In the genomic region with DNA sequence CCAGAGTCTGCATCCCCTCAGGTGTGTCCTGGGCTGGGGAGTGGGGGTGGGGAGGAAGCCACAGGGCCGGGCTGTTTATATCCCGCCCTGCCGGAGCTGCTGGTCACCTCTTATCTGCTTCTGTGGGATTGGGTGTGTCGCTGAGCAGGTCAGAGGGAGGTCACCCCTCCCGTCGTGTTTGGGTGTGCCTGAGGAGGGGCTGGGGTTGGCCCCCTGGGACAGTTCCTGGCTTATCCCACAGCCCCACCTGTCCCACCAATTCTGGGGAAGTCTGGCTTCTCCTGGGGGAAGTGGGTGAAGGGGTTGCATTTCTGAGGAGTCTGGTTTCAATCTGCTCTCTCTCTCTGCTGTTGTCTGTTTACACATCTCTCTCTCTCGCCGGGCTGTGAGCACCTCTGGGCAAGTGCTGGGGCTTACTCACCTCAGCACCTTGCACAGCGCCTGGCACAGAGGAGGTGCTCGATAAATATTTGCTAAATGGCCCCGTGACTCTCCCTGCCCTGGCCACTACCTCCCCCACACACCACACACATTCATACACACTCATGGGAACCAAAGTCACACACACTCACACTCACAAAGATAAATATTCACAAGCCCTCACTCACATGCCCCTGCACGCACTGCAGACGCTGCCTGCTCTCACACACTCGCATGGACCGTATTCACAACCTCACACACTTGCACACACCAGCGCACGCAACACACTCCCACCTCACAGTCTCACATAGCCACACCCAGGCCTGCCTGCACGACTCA, we compare ENCODE assay signal across 10 cellular contexts. TPM values are rescaled to one million over a fixed set of nuclear protein-coding genes. Genes with fewer than 3 reads are reported as not detected.
A peak's percentile ranks its signal among the peaks of the same experiment; 100 is the strongest.
DNase-seq lines count a peak whose midpoint lies in the region; ATAC-seq, FAIRE-seq and TF ChIP-seq lines count a peak whose summit lies in the region.
"Had no signal": no experiment of that assay in that cellular context is flagged by ENCODE, and none has a peak within 500 bp of the region (broad histone marks: within the 10 kb centered on the region; RNA-seq: fewer than 3 reads in every experiment).

No MANE protein-coding gene starts in this region.

- FAIRE-seq in GM12891 (lab: Jason Lieb, UNC): no peak

- WGBS in right lobe of liver (ENCODE audit: insufficient coverage, low coverage, low lambda C conversion rate, missing lambda C conversion rate): 39% methylated on average over 11 of the region's 18 CpGs
- WGBS in adrenal gland, 4 donors: 67 to 81% (median 73%) methylated on average over 15 to 18 of the region's 18 CpGs

- no peak overlapping the region for H3K9ac ChIP-seq in BLaER1

- H3K27me3 ChIP-seq in BLaER1 (no peaks in the 10 kb centered on the region), WERI-Rb-1 (ENCODE audit: insufficient read depth, low read depth, severe bottlenecking) (no peaks in the 10 kb centered on the region), right lobe of liver (no peaks in the 10 kb centered on the region), adrenal gland (no peaks in the 10 kb centered on the region)

- intact Hi-C loops in right lobe of liver (cut with DNase I) (loop anchor here in 1 of 2 donors (5.0 kb wide), 1 partner anchor 89 kb away; no protein-coding TSS in a partner anchor), adrenal gland (cut with DNase I) (no loop called here)

- peak; percentile 85 for DNase-seq in NCI-H146 (lab: John Stamatoyannopoulos, UW)
- DNase-seq in WERI-Rb-1: peak; percentile 83
- peak; percentile 86 to 94 (median 93) for DNase-seq in right lobe of liver
- DNase-seq in SKM-1 treated with dmso at 0.1 percent for 144 hours (lab: John Stamatoyannopoulos, UW; ENCODE audit: unreplicated experiment): no peak
- DNase-seq in adrenal gland: no peak
- DNase-seq in GM12891 (ENCODE audit: insufficient read length, low spot score): no peak
- DNase-seq: CD4-positive, alpha-beta memory T cell; stimulated activated naive CD4-positive, alpha-beta T cell had no signal

- H3K4me3 ChIP-seq in BLaER1: no peak overlapping the region
- H3K4me3 ChIP-seq in WERI-Rb-1 (ENCODE audit: low read depth, low read length): no peak overlapping the region
- peak overlapping the region in 2 of 3 donors; percentile 34 to 35 for H3K4me3 ChIP-seq in right lobe of liver
- H3K4me3 ChIP-seq in adrenal gland: no peak overlapping the region

- TF ChIP-seq POLR2A in right lobe of liver (IDR thresholded peaks at IDR 0.05): peak; percentile 35
- no peak for TF ChIP-seq POLR2A in adrenal gland (IDR thresholded peaks at IDR 0.05)
- no peak for TF ChIP-seq POLR2A in GM12891 (IDR thresholded peaks at IDR 0.05; ENCODE audit: low read depth, low read length)

- peak; percentile 55 to 89 (median 81) for ATAC-seq in right lobe of liver
- no peak for ATAC-seq in GM19463 (IDR thresholded peaks at IDR 0.05; ENCODE audit: unreplicated experiment)

- TF ChIP-seq CTCF in WERI-Rb-1 (IDR thresholded peaks at IDR 0.05; ENCODE audit: low read depth, low read length): no peak
- no peak for TF ChIP-seq CTCF in right lobe of liver (IDR thresholded peaks at IDR 0.05)
- TF ChIP-seq CTCF in adrenal gland (IDR thresholded peaks at IDR 0.05): no peak

- no peaks in the 10 kb centered on the region for H4K20me1 ChIP-seq in BLaER1

- H3K4me1 ChIP-seq in BLaER1 (peaks cover 17% of the 10 kb centered on the region), right lobe of liver (peaks cover 0 to 58% (median 6%) of the 10 kb centered on the region in 4 donors), adrenal gland (replicated peaks in 1 of 2) (peaks cover 0 to 5% of the 10 kb centered on the region in 2 donors)

- peak overlapping the region; percentile 38 for H3K4me2 ChIP-seq in BLaER1

- H3K9me3 ChIP-seq in BLaER1 (no peaks in the 10 kb centered on the region), WERI-Rb-1 (ENCODE audit: severe bottlenecking) (no peaks in the 10 kb centered on the region), right lobe of liver (no peaks in the 10 kb centered on the region), adrenal gland (replicated peaks in 1 of 3) (no peaks in the 10 kb centered on the region)

- H3K27ac ChIP-seq in BLaER1 (0 out of 2 replicates have a peak overlapping the region, but pooled peaks have one; percentile 16), WERI-Rb-1 (peak overlapping the region; percentile 65), right lobe of liver (peak overlapping the region; percentile 73 to 94 (median 89)), adrenal gland (no peak overlapping the region)

- H3K36me3 ChIP-seq in BLaER1: no peaks in the 10 kb centered on the region
- H3K36me3 ChIP-seq in WERI-Rb-1: peaks cover 35% of the 10 kb centered on the region
- H3K36me3 ChIP-seq in right lobe of liver: peaks cover 0 to 25% (median 11%) of the 10 kb centered on the region in 4 donors
- no peaks in the 10 kb centered on the region for H3K36me3 ChIP-seq in adrenal gland (replicated peaks in 1 of 2)

TF ChIP-seq in GM12891, 5 proteins besides CTCF, POLR2A, EP300 and RAD21:
- TF ChIP-seq PAX5 (IDR thresholded peaks at IDR 0.05; ENCODE audit: insufficient read depth, low read length, severe bottlenecking) (no peak), TAF1 (IDR thresholded peaks at IDR 0.05; ENCODE audit: low read depth, low read length) (no peak)

RNA-seq across cellular contexts. Expression of gene ELF3, which starts 8.3 kb away (rescaled TPM):
- total RNA-seq in right lobe of liver (100 to 1,000 TPM in 1 of 6 experiments, 10 to 100 TPM in 5; 12.6 to 266 (median 57.8) TPM), adrenal gland (under 1 TPM in 6 of 8 donors, not detected in 2; 0.06 to 0.51 (median 0.45) TPM)
- polyA plus RNA-seq in adrenal gland: 1 to 10 TPM in 2 of 3 donors, not detected in 1; 1.0 to 1.4 TPM
- 0.18 TPM for polyA plus RNA-seq in GM12891 (2012; ENCODE audit: low read depth, missing spikeins)

RNA-seq across cellular contexts. Expression of gene RNPEP, which starts 36.2 kb away (rescaled TPM):
- total RNA-seq in right lobe of liver (10 to 100 TPM; 28.9 to 51.5 (median 41.3) TPM), adrenal gland (10 to 100 TPM; 46.0 to 99.6 (median 69.7) TPM)
- 10 to 100 TPM; 43.8 to 59.6 (median 46.7) TPM for polyA plus RNA-seq in adrenal gland
- polyA plus RNA-seq in GM12891 (2012; ENCODE audit: low read depth, missing spikeins): 28.5 TPM

Comparison
In these comparisons a context has a peak if more than half of its experiments do, and no peak if none do; other contexts are left out.
1. H3K27ac ChIP-seq: peak in BLaER1 (single experiment), WERI-Rb-1 (single experiment) and right lobe of liver (3 of 3); none in adrenal gland (0 of 5).
2. H3K4me3 ChIP-seq: peak in right lobe of liver (2 of 3); none in BLaER1 (single experiment), WERI-Rb-1 (single experiment) and adrenal gland (0 of 4).
3. DNase-seq: peak in NCI-H146 (single experiment), WERI-Rb-1 (single experiment) and right lobe of liver (3 of 3); none in SKM-1 treated with dmso at 0.1 percent for 144 hours (single experiment), adrenal gland (0 of 7) and GM12891 (single experiment).
4. RNA of gene ELF3, which starts 8.3 kb away (total RNA-seq): 12.6 to 266 TPM in right lobe of liver; 0.06 to 0.51 TPM in adrenal gland; every median in the first group is over 4 times any median in the second.